Comparison of ENCODE assay signal across 8 cellular contexts in genomic region chr21:29181799-29182470, GRCh38. TPM values are rescaled to one million over a fixed set of nuclear protein-coding genes. Genes with fewer than 3 reads are reported as not detected.
DNase-seq lines count a peak whose midpoint lies in the region; ATAC-seq and TF ChIP-seq lines count a peak whose summit lies in the region.

No MANE protein-coding gene starts in this region.

- H4K91ac ChIP-seq in IMR-90 (ENCODE audit: insufficient read depth, low read depth, low read length), result peak overlapping the region; percentile 99

- peaks cover 4 to 7% of the 10 kb centered on the region in 2 donors for H3K4me1 Mint-ChIP-seq in stimulated activated naive B cell treated with anti-CD40 and anti-IgM and Interleukin-4, amounts not matched to agents 10 μg/mL and 1 μg/mL and 100 μg/mL, for 72 hours

- peak overlapping the region; percentile 100 for H3K9ac ChIP-seq in IMR-90 (ENCODE audit: low read depth, low read length)
- peak overlapping the region; percentile 6 for H3K9ac ChIP-seq in mucosa of stomach (ENCODE audit: low read length)

- H3K4ac ChIP-seq in IMR-90 (ENCODE audit: low read depth, low read length), result peak overlapping the region; percentile 99

- H3K79me1 ChIP-seq in IMR-90 (ENCODE audit: low read depth in 1 of 2, low read length in 2 of 2), result peaks cover 5 to 20% of the 10 kb centered on the region in 2 experiments; a peak in 3 of 4 replicates

- no peaks in the 10 kb centered on the region for H4K20me1 ChIP-seq in IMR-90 (ENCODE audit: insufficient read depth, low read length)

- H3K36me3 Mint-ChIP-seq in stimulated activated naive B cell treated with anti-CD40 and anti-IgM and Interleukin-4, amounts not matched to agents 10 μg/mL and 1 μg/mL and 100 μg/mL, for 72 hours, result peaks cover 0 to 2% of the 10 kb centered on the region in 2 donors

- H4K8ac ChIP-seq in IMR-90 (ENCODE audit: low read depth in 2 of 2, low read length in 2 of 2), result peak overlapping the region; percentile 87 to 100

- H3K4me1 ChIP-seq in IMR-90 (ENCODE audit: control insufficient read depth, insufficient read depth, low read length), result peaks cover 20% of the 10 kb centered on the region
- H3K4me1 ChIP-seq in mucosa of stomach (ENCODE audit: control insufficient read depth, insufficient read depth, low read length), result peaks cover 32% of the 10 kb centered on the region

- H3K18ac ChIP-seq in IMR-90 (ENCODE audit: low read depth, low read length), result peak overlapping the region; percentile 96

- peak; percentile 56 for ATAC-seq in GM19025 (IDR thresholded peaks at IDR 0.05; ENCODE audit: low read depth, unreplicated experiment)
- ATAC-seq in IMR-90 (ENCODE audit: low read depth), result peak; percentile 86
- no peak for ATAC-seq in stimulated activated naive B cell treated with anti-CD40 and anti-IgM and Interleukin-4, amounts not matched to agents 10 μg/mL and 1 μg/mL and 100 μg/mL, for 72 hours (replicated peaks)

- intact Hi-C loops in IMR-90 (cut with micrococcal nuclease), result loop anchor here (5.0 kb wide), 1 partner anchor 35 kb away; no protein-coding TSS in a partner anchor

- peak overlapping the region; percentile 99 for H2BK120ac ChIP-seq in IMR-90 (ENCODE audit: low read depth, low read length)

- peaks cover 12% of the 10 kb centered on the region for H3K9me1 ChIP-seq in IMR-90 (ENCODE audit: insufficient read depth, low read length)

- POLR2A ChIA-PET in IMR-90 (lab: Charles Lee; ENCODE audit: unreplicated experiment), result interaction anchor here (0.7 to 1.4 kb wide), 3 partner anchors 116 to 164 kb away, joined by 3 to 4 read pairs (median 3); no protein-coding TSS in a partner anchor

- CTCF ChIA-PET in IMR-90 (lab: Yijun Ruan, JAX), result no interaction called here

- H3K23ac ChIP-seq in IMR-90 (ENCODE audit: low read depth, low read length), result peak overlapping the region; percentile 100

- DNase-seq in IMR-90 (peak; percentile 95), coronary artery (ENCODE audit: low spot score) (no peak), NCI-H2171 treated with DMSO at 0.1 percent for 48 hours (lab: John Stamatoyannopoulos, UW) (no peak), NCI-H345 treated with DMSO at 0.1 percent for 48 hours (lab: John Stamatoyannopoulos, UW; ENCODE audit: unreplicated experiment) (no peak), activated gamma-delta T cell (lab: John Stamatoyannopoulos, UW) (no peak)
- no peak for DNase-seq in stimulated activated naive B cell treated with anti-CD40 and anti-IgM and Interleukin-4, amounts not matched to agents 10 μg/mL and 1 μg/mL and 100 μg/mL, for 72 hours

- no peak for TF ChIP-seq CTCF in IMR-90 (conservative IDR thresholded peaks at IDR 0.05; ENCODE audit: low read depth, low read length)
- no peak for TF ChIP-seq CTCF in coronary artery (IDR thresholded peaks at IDR 0.05)

- peak overlapping the region; percentile 81 for H2AFZ ChIP-seq in IMR-90 (replicated peaks; ENCODE audit: low read length, poor library complexity)

- no peak overlapping the region for H3K27ac Mint-ChIP-seq in stimulated activated naive B cell treated with anti-CD40 and anti-IgM and Interleukin-4, amounts not matched to agents 10 μg/mL and 1 μg/mL and 100 μg/mL, for 72 hours

- dilution Hi-C loops in IMR-90 (cut with HindIII; ENCODE audit: low sequenced_read_pairs, unreplicated experiment), result no loop called here

- H3K56ac ChIP-seq in IMR-90 (ENCODE audit: extremely low read depth, insufficient read depth, low read length), result peak overlapping the region; percentile 100

- H3K4me3 ChIP-seq in IMR-90 (ENCODE audit: insufficient read depth, low read depth, low read length) (peak overlapping the region; percentile 50), coronary artery (peak overlapping the region; percentile 64), mucosa of stomach (ENCODE audit: low read length) (peak overlapping the region; percentile 7)

- no peak for TF ChIP-seq RAD21 in IMR-90 (IDR thresholded peaks at IDR 0.05; ENCODE audit: low read length)

- no peaks in the 10 kb centered on the region for H3K27me3 ChIP-seq in IMR-90 (ENCODE audit: control insufficient read depth, insufficient read depth, low read length)
- H3K27me3 ChIP-seq in mucosa of stomach (ENCODE audit: control insufficient read depth, insufficient read depth, low read length), result no peaks in the 10 kb centered on the region

- peak overlapping the region; percentile 99 for H3K14ac ChIP-seq in IMR-90 (replicated peaks; ENCODE audit: low read depth, low read length)

- peak overlapping the region; percentile 89 for H3K4me2 ChIP-seq in IMR-90 (ENCODE audit: low read depth, low read length)

- no peaks in the 10 kb centered on the region for H3K36me3 ChIP-seq in IMR-90 (ENCODE audit: control insufficient read depth, insufficient read depth, low read length)
- no peaks in the 10 kb centered on the region for H3K36me3 ChIP-seq in mucosa of stomach (ENCODE audit: control insufficient read depth, insufficient read depth, low read length)

- TF ChIP-seq POLR2A in IMR-90 (IDR thresholded peaks at IDR 0.05; ENCODE audit: low read depth, low read length), result peak; percentile 89

- H2AK9ac ChIP-seq in IMR-90 (replicated peaks; ENCODE audit: low read depth, low read length, poor library complexity), result peak overlapping the region; percentile 94

- peak overlapping the region; percentile 99 for H2BK20ac ChIP-seq in IMR-90 (ENCODE audit: low read depth, low read length)

- no peaks in the 10 kb centered on the region for H3K27me3 Mint-ChIP-seq in stimulated activated naive B cell treated with anti-CD40 and anti-IgM and Interleukin-4, amounts not matched to agents 10 μg/mL and 1 μg/mL and 100 μg/mL, for 72 hours

- WGBS in IMR-90 (ENCODE audit: extremely low coverage in 2 of 2, insufficient read length in 1 of 2), 2 experiments, result no CpG with 5 or more reads among the region's 9 CpGs

- no peaks in the 10 kb centered on the region for H3K9me3 ChIP-seq in IMR-90 (ENCODE audit: control insufficient read depth, insufficient read depth, low read length)
- no peaks in the 10 kb centered on the region for H3K9me3 ChIP-seq in mucosa of stomach (ENCODE audit: control insufficient read depth, low read length)

- peak overlapping the region; percentile 94 for H2AK5ac ChIP-seq in IMR-90 (ENCODE audit: low read depth, low read length)

- H2BK15ac ChIP-seq in IMR-90 (ENCODE audit: low read depth, low read length), result peak overlapping the region; percentile 98

- no peak overlapping the region for H3K4me3 Mint-ChIP-seq in stimulated activated naive B cell treated with anti-CD40 and anti-IgM and Interleukin-4, amounts not matched to agents 10 μg/mL and 1 μg/mL and 100 μg/mL, for 72 hours

- peak overlapping the region; percentile 93 for H4K5ac ChIP-seq in IMR-90 (ENCODE audit: low read depth, low read length)

- H3K9me3 Mint-ChIP-seq in stimulated activated naive B cell treated with anti-CD40 and anti-IgM and Interleukin-4, amounts not matched to agents 10 μg/mL and 1 μg/mL and 100 μg/mL, for 72 hours, result no peaks in the 10 kb centered on the region

- peak overlapping the region; percentile 99 for H3K27ac ChIP-seq in IMR-90 (ENCODE audit: insufficient read depth, low read length)
- H3K27ac ChIP-seq in coronary artery, result peak overlapping the region; percentile 83 to 90

- in situ Hi-C loops in IMR-90 (cut with MboI; ENCODE audit: low sequenced_read_pairs), result no loop called here

- TSS peak; percentile 99 for BruUV-seq in IMR-90 (replicated peaks; lab: Mats Ljungman, UMichigan)

- peak overlapping the region; percentile 100 for H2BK5ac ChIP-seq in IMR-90 (ENCODE audit: low read depth, low read length, poor library complexity, severe bottlenecking)

TF ChIP-seq in IMR-90, 13 proteins besides CTCF, POLR2A, EP300 and RAD21:
- peak; percentile 73 for TF ChIP-seq CEBPB (IDR thresholded peaks at IDR 0.05; ENCODE audit: low read depth, low read length)
- TF ChIP-seq BHLHE40 (IDR thresholded peaks at IDR 0.05; ENCODE audit: low read depth, low read length), result no peak
- TF ChIP-seq SMC3 (IDR thresholded peaks at IDR 0.05; ENCODE audit: low read depth, low read length), result 0 out of 2 replicates have a peak, but pooled peaks have one; percentile 1
- peak; percentile 90 for TF ChIP-seq FOS (IDR thresholded peaks at IDR 0.05; ENCODE audit: low read depth, low read length)
- peak; percentile 84; the same call in 1 of the 2 replicates for TF ChIP-seq CHD1 (IDR thresholded peaks at IDR 0.05; ENCODE audit: low read depth, low read length)
- no peak for TF ChIP-seq RCOR1 (IDR thresholded peaks at IDR 0.05; ENCODE audit: insufficient replicate concordance, low read length)
- TF ChIP-seq NFE2L2 (IDR thresholded peaks at IDR 0.05; ENCODE audit: low read depth, low read length), result 0 out of 2 replicates have a peak, but pooled peaks have one; percentile 30
- peak; percentile 85 for TF ChIP-seq MAFK (IDR thresholded peaks at IDR 0.05; ENCODE audit: low read depth, low read length)

RNA-seq across cellular contexts. Expression of gene MAP3K7CL, which starts 51.5 kb away (rescaled TPM):
- total RNA-seq in IMR-90 (2012; rRNA removed), result 21.0 and 25.3 TPM in 2 replicates
- 21.8 and 22.3 TPM in 2 replicates for polyA plus RNA-seq in IMR-90 (2012; rRNA removed)
- 10.0 and 17.0 TPM in 2 replicates for polyA plus RNA-seq in IMR-90 (2012; cell fraction: cytosol; rRNA removed)
- polyA plus RNA-seq in IMR-90 (2012; cell fraction: nucleus; rRNA removed; ENCODE audit: low replicate concordance), result 7.6 and 12.0 TPM in 2 replicates

Comparison
In these comparisons a context has a peak if more than half of its experiments do, and no peak if none do; other contexts are left out.
1. ATAC-seq: peak in GM19025 (single experiment) and IMR-90 (single experiment); none in stimulated activated naive B cell treated with anti-CD40 and anti-IgM and Interleukin-4, amounts not matched to agents 10 μg/mL and 1 μg/mL and 100 μg/mL, for 72 hours (0 of 2).
2. H3K4me3 ChIP-seq: peak in every context shown above with its lines; median percentile 64 in coronary artery; 50 in IMR-90; 7 in mucosa of stomach.